Comparison of ENCODE assay signal across 14 cellular contexts in the genomic region with DNA sequence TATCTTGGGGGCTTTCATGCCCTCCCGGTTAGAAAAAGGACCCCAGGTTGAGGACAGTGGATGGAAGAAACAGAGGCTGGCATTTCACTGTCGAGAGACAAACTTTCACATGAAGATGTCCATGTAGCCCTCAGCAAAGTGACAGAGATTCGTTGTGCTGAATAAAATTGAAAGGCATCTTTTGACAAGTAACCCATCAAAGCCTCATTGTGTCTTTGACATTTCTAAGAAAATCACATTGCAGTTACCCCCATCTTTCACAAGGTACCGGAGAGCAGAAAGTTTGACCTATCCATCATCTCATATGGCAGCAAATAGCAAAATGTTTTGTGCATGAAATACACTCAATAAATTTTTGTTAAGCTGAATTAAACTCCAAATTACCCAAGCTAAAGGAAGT. TPM values are rescaled to one million over a fixed set of nuclear protein-coding genes. Genes with fewer than 3 reads are reported as not detected.
DNase-seq lines count a peak whose midpoint lies in the region; ATAC-seq and TF ChIP-seq lines count a peak whose summit lies in the region.
"Had no signal": no experiment of that assay in that cellular context is flagged by ENCODE, and none has a peak within 500 bp of the region (broad histone marks: within the 10 kb centered on the region; RNA-seq: fewer than 3 reads in every experiment).

No MANE protein-coding gene starts in this region.

- ATAC-seq in CD4-positive, CD25-positive, alpha-beta regulatory T cell (ENCODE audit: low read depth in 2 of 2): no peak
- ATAC-seq in DND-41 (ENCODE audit: insufficient read depth, low read depth) (no peak), HG03432 (IDR thresholded peaks at IDR 0.05; ENCODE audit: unreplicated experiment) (no peak), HG03354 (IDR thresholded peaks at IDR 0.05; ENCODE audit: poor library complexity, severe bottlenecking, unreplicated experiment) (no peak), HG03571 (IDR thresholded peaks at IDR 0.05; ENCODE audit: unreplicated experiment) (no peak)
- ATAC-seq in activated naive CD8-positive, alpha-beta T cell treated with anti-CD3 and anti-CD28 coated beads, Interleukin-2, amount 10 ng/mL, durations not matched to agents 7 days and 5 days (ENCODE audit: low read depth): no peak

- peaks cover 0 to 3% (median 0%) of the 10 kb centered on the region in 7 donors for H3K9me3 Mint-ChIP-seq in CD4-positive, CD25-positive, alpha-beta regulatory T cell
- no peaks in the 10 kb centered on the region for H3K9me3 Mint-ChIP-seq in activated naive CD8-positive, alpha-beta T cell treated with anti-CD3 and anti-CD28 coated beads, Interleukin-2, amount 10 ng/mL, durations not matched to agents 7 days and 5 days
- peaks cover 2% of the 10 kb centered on the region for H3K9me3 Mint-ChIP-seq in neural progenitor cell
- H3K9me3 Mint-ChIP-seq: mesothelial cell of epicardium had no signal

- POLR2A ChIA-PET in activated naive CD8-positive, alpha-beta T cell treated with anti-CD3 and anti-CD28 coated beads, Interleukin-2, amount 10 ng/mL, durations not matched to agents 7 days and 5 days (lab: Charles Lee): interaction anchor here (1.6 kb wide), 1 partner anchor 72 kb away, joined by 4 read pairs; no protein-coding TSS in a partner anchor

- H3K27ac ChIP-seq in CD4-positive, CD25-positive, alpha-beta regulatory T cell (ENCODE audit: insufficient read depth, low read length, poor library complexity, severe bottlenecking): peak overlapping the region; percentile 81
- H3K27ac ChIP-seq in DND-41 (ENCODE audit: low read length): peak overlapping the region; percentile 93
- H3K27ac ChIP-seq in neural progenitor cell: no peak overlapping the region
- H3K27ac ChIP-seq: cardiac muscle cell had no signal

- peaks cover 18 to 51% (median 33%) of the 10 kb centered on the region in 4 donors for H3K4me1 Mint-ChIP-seq in CD4-positive, CD25-positive, alpha-beta regulatory T cell
- peaks cover 26% of the 10 kb centered on the region for H3K4me1 Mint-ChIP-seq in activated naive CD8-positive, alpha-beta T cell treated with anti-CD3 and anti-CD28 coated beads, Interleukin-2, amount 10 ng/mL, durations not matched to agents 7 days and 5 days
- peaks cover 11% of the 10 kb centered on the region for H3K4me1 Mint-ChIP-seq in neural progenitor cell

- no peaks in the 10 kb centered on the region for H3K9me3 ChIP-seq in CD4-positive, CD25-positive, alpha-beta regulatory T cell (ENCODE audit: control insufficient read depth in 2 of 2, low read length in 2 of 2)
- peaks cover 1% of the 10 kb centered on the region for H3K9me3 ChIP-seq in DND-41 (ENCODE audit: insufficient read depth, low read length, severe bottlenecking)
- H3K9me3 ChIP-seq in neural progenitor cell (ENCODE audit: low read depth): no peaks in the 10 kb centered on the region
- H3K9me3 ChIP-seq: HAP-1 had no signal

- peak overlapping the region; percentile 90 to 96 (median 93) for H3K4me3 Mint-ChIP-seq in CD4-positive, CD25-positive, alpha-beta regulatory T cell
- H3K4me3 Mint-ChIP-seq in activated naive CD8-positive, alpha-beta T cell treated with anti-CD3 and anti-CD28 coated beads, Interleukin-2, amount 10 ng/mL, durations not matched to agents 7 days and 5 days: no peak overlapping the region
- peak overlapping the region; percentile 76 for H3K4me3 Mint-ChIP-seq in neural progenitor cell

- H3K27ac Mint-ChIP-seq in CD4-positive, CD25-positive, alpha-beta regulatory T cell: peak overlapping the region; percentile 86 to 94 (median 93)
- peak overlapping the region; percentile 60 for H3K27ac Mint-ChIP-seq in activated naive CD8-positive, alpha-beta T cell treated with anti-CD3 and anti-CD28 coated beads, Interleukin-2, amount 10 ng/mL, durations not matched to agents 7 days and 5 days
- H3K27ac Mint-ChIP-seq in neural progenitor cell: no peak overlapping the region
- H3K27ac Mint-ChIP-seq: mesothelial cell of epicardium had no signal

- no peaks in the 10 kb centered on the region for H3K36me3 ChIP-seq in CD4-positive, CD25-positive, alpha-beta regulatory T cell (ENCODE audit: control insufficient read depth, insufficient read depth, low read length)
- H3K36me3 ChIP-seq in DND-41 (ENCODE audit: insufficient read depth, low read length) (peaks cover 3% of the 10 kb centered on the region; the same call in 1 of the 2 replicates), neural progenitor cell (no peaks in the 10 kb centered on the region)
- H3K36me3 ChIP-seq: cardiac muscle cell, HAP-1 had no signal

- H3K9ac ChIP-seq in DND-41 (ENCODE audit: low read depth, low read length) (peak overlapping the region; percentile 84), neural progenitor cell (no peak overlapping the region)

- TF ChIP-seq CTCF in DND-41 (IDR thresholded peaks at IDR 0.05; ENCODE audit: borderline replicate concordance, extremely low read depth, low read length, poor library complexity, severe bottlenecking) (no peak), neural progenitor cell (IDR thresholded peaks at IDR 0.05) (no peak)

- H3K36me3 Mint-ChIP-seq in CD4-positive, CD25-positive, alpha-beta regulatory T cell: peaks cover 8% of the 10 kb centered on the region
- peaks cover 8% of the 10 kb centered on the region for H3K36me3 Mint-ChIP-seq in activated naive CD8-positive, alpha-beta T cell treated with anti-CD3 and anti-CD28 coated beads, Interleukin-2, amount 10 ng/mL, durations not matched to agents 7 days and 5 days
- no peaks in the 10 kb centered on the region for H3K36me3 Mint-ChIP-seq in neural progenitor cell
- H3K36me3 Mint-ChIP-seq: mesothelial cell of epicardium had no signal

- H3F3A ChIP-seq in neural progenitor cell (ENCODE audit: low read depth): peaks cover 16% of the 10 kb centered on the region

- H3K27me3 ChIP-seq in CD4-positive, CD25-positive, alpha-beta regulatory T cell (ENCODE audit: control insufficient read depth, insufficient read depth, low read length): no peaks in the 10 kb centered on the region
- H3K27me3 ChIP-seq in DND-41 (ENCODE audit: insufficient read depth, low read length, poor library complexity) (no peaks in the 10 kb centered on the region), neural progenitor cell (peaks cover 61% of the 10 kb centered on the region)

- no peak overlapping the region for H3K4me3 ChIP-seq in CD4-positive, CD25-positive, alpha-beta regulatory T cell (ENCODE audit: low read depth, low read length)
- H3K4me3 ChIP-seq in DND-41 (ENCODE audit: low read depth in 1 of 2, low read length in 2 of 2): no peak overlapping the region
- no peak overlapping the region for H3K4me3 ChIP-seq in neural progenitor cell
- H3K4me3 ChIP-seq: cardiac muscle cell, HAP-1, smooth muscle cell had no signal

- no peaks in the 10 kb centered on the region for H4K20me1 ChIP-seq in DND-41 (ENCODE audit: insufficient read depth, low read length)
- peaks cover 4% of the 10 kb centered on the region for H4K20me1 ChIP-seq in neural progenitor cell (ENCODE audit: low read depth)

- peaks cover 40% of the 10 kb centered on the region for H3K79me2 ChIP-seq in DND-41 (ENCODE audit: insufficient read depth, low read length)
- H3K79me2 ChIP-seq in neural progenitor cell (ENCODE audit: low read depth): no peaks in the 10 kb centered on the region

- peaks cover 33% of the 10 kb centered on the region for H3K4me1 ChIP-seq in CD4-positive, CD25-positive, alpha-beta regulatory T cell (ENCODE audit: control insufficient read depth, insufficient read depth, low read length, poor library complexity, severe bottlenecking)
- peaks cover 91% of the 10 kb centered on the region for H3K4me1 ChIP-seq in DND-41 (ENCODE audit: insufficient read depth, low read length)
- peaks cover 10% of the 10 kb centered on the region for H3K4me1 ChIP-seq in neural progenitor cell
- H3K4me1 ChIP-seq: HAP-1 had no signal

- H3K4me2 ChIP-seq in DND-41 (ENCODE audit: insufficient read depth, low read length) (peak overlapping the region; percentile 68), neural progenitor cell (no peak overlapping the region)
- H3K4me2 ChIP-seq: smooth muscle cell had no signal

- H3K27me3 Mint-ChIP-seq in CD4-positive, CD25-positive, alpha-beta regulatory T cell: no peaks in the 10 kb centered on the region
- no peaks in the 10 kb centered on the region for H3K27me3 Mint-ChIP-seq in activated naive CD8-positive, alpha-beta T cell treated with anti-CD3 and anti-CD28 coated beads, Interleukin-2, amount 10 ng/mL, durations not matched to agents 7 days and 5 days
- H3K27me3 Mint-ChIP-seq in neural progenitor cell (ENCODE audit: insufficient read depth, low read depth): peaks cover 43% of the 10 kb centered on the region

- peak in 1 of 3 donors; percentile 44 for DNase-seq in CD4-positive, CD25-positive, alpha-beta regulatory T cell
- DNase-seq in DND-41: no peak
- DNase-seq in activated naive CD8-positive, alpha-beta T cell treated with anti-CD3 and anti-CD28 coated beads, Interleukin-2, amount 10 ng/mL, durations not matched to agents 7 days and 5 days: no peak
- DNase-seq in neural progenitor cell (ENCODE audit: low spot score): no peak
- DNase-seq in pons (ENCODE audit: low spot score): no peak
- DNase-seq: activated naive CD4-positive, alpha-beta T cell treated with Interleukin-2 at 50 U/mL for 16 hours; effector memory CD4-positive, alpha-beta T cell had no signal

- H2AFZ ChIP-seq in DND-41 (ENCODE audit: low read depth, low read length): peak overlapping the region; percentile 66; the same call in 1 of the 2 replicates
- H2AFZ ChIP-seq in neural progenitor cell (replicated peaks): no peak overlapping the region

RNA-seq across cellular contexts. Expression of a gene that starts 2.0 kb away (rescaled TPM):
- 172 TPM for total RNA-seq in CD4-positive, CD25-positive, alpha-beta regulatory T cell
- polyA plus RNA-seq in CD4-positive, CD25-positive, alpha-beta regulatory T cell: 100 to 1,000 TPM; 134 to 145 (median 141) TPM
- 100 to 1,000 TPM; 138 to 148 TPM for total RNA-seq in activated naive CD8-positive, alpha-beta T cell treated with anti-CD3 and anti-CD28 coated beads, Interleukin-2, amount 10 ng/mL, durations not matched to agents 7 days and 5 days
- 0.64 and 2.1 TPM in 2 replicates for total RNA-seq in neural progenitor cell (ENCODE audit: low replicate concordance)

Comparison
In these comparisons a context has a peak if more than half of its experiments do, and no peak if none do; other contexts are left out.
1. RNA of a gene that starts 2.0 kb away (total RNA-seq): 172 TPM in CD4-positive, CD25-positive, alpha-beta regulatory T cell (single experiment) and 138 to 148 TPM in activated naive CD8-positive, alpha-beta T cell treated with anti-CD3 and anti-CD28 coated beads, Interleukin-2, amount 10 ng/mL, durations not matched to agents 7 days and 5 days; 0.64 to 2.1 TPM in neural progenitor cell; every median in the first group is over 10 times any median in the second.